9 cellular contexts compared by ENCODE assay signal in the genomic region with DNA sequence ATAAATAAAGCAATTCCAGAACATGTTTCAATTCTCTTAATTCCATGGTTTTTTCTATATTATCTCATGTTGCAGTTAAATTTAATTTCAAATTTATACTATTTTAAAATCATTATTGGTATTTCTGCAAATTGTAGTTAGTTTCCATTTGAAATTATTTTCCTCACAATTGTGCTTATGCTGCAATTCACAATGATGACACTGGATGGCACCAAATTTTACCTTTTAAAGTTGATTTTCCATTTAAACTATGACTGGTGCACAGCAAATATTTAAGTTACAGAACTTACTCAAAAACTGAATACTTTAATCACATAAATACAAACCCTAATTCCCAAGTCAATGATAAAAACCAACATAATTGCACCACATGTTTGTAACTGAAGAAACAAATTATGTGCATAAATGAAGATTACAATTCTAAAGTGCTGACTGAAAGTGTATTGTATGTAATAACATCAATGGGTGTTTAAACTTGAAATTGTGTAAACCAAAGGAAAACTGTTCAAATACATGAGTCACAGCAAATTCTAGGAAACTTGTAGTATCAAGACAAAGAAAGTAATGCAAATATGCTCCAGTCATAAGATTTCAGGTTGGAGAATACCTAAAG.
DNase-seq lines count a peak whose midpoint lies in the region; ATAC-seq, FAIRE-seq and TF ChIP-seq lines count a peak whose summit lies in the region.
"Had no signal": no experiment of that assay in that cellular context is flagged by ENCODE, and none has a peak within 500 bp of the region (broad histone marks: within the 10 kb centered on the region; RNA-seq: fewer than 3 reads in every experiment).

No MANE protein-coding gene starts in this region.

- TF ChIP-seq CTCF in bronchial epithelial cell (IDR thresholded peaks at IDR 0.05; ENCODE audit: insufficient read depth, low read length, severe bottlenecking) (peak; percentile 27), nephron progenitor cell (IDR thresholded peaks at IDR 0.05) (peak; percentile 72)

- H3K36me3 Mint-ChIP-seq in nephron progenitor cell (ENCODE audit: low read depth), result no peaks in the 10 kb centered on the region
- H3K36me3 Mint-ChIP-seq: activated naive CD4-positive, alpha-beta T cell treated with anti-CD3 and anti-CD28 coated beads, Interleukin-2, amount 50 U/mL, for 24 hours had no signal

- DNase-seq in NCI-H748 (lab: John Stamatoyannopoulos, UW; ENCODE audit: unreplicated experiment) (peak; percentile 38), NCI-H748 treated with DMSO at 0.1 percent for 48 hours (lab: John Stamatoyannopoulos, UW) (no peak), NAMALWA (ENCODE audit: low spot score) (peak; percentile 54), bronchial epithelial cell (ENCODE audit: low read depth) (peak; percentile 42), nephron progenitor cell (no peak), activated T-cell treated with anti-CD3 and anti-CD28 coated beads for 4 hours (no peak)
- DNase-seq in activated CD4-positive, CD25-positive, alpha-beta regulatory T cell (lab: John Stamatoyannopoulos, UW), result no peak

- no peak overlapping the region for H3K4me3 Mint-ChIP-seq in nephron progenitor cell
- H3K4me3 Mint-ChIP-seq: activated naive CD4-positive, alpha-beta T cell treated with anti-CD3 and anti-CD28 coated beads, Interleukin-2, amount 50 U/mL, for 24 hours had no signal

- no peak overlapping the region for H3K4me3 ChIP-seq in bronchial epithelial cell (ENCODE audit: low read depth, low read length)

- FAIRE-seq in bronchial epithelial cell (lab: Jason Lieb, UNC), result no peak

- H3K36me3 ChIP-seq in bronchial epithelial cell (ENCODE audit: control insufficient read depth, insufficient read depth, low read length), result no peaks in the 10 kb centered on the region

- no peaks in the 10 kb centered on the region for H3K4me1 Mint-ChIP-seq in nephron progenitor cell
- H3K4me1 Mint-ChIP-seq: activated naive CD4-positive, alpha-beta T cell treated with anti-CD3 and anti-CD28 coated beads, Interleukin-2, amount 50 U/mL, for 24 hours had no signal

- peaks cover 2% of the 10 kb centered on the region for H3K27me3 Mint-ChIP-seq in nephron progenitor cell (ENCODE audit: low read depth, poor library complexity)
- H3K27me3 Mint-ChIP-seq: activated naive CD4-positive, alpha-beta T cell treated with anti-CD3 and anti-CD28 coated beads, Interleukin-2, amount 50 U/mL, for 24 hours had no signal

- H3K27ac Mint-ChIP-seq in nephron progenitor cell, result no peak overlapping the region
- H3K27ac Mint-ChIP-seq: activated naive CD4-positive, alpha-beta T cell treated with anti-CD3 and anti-CD28 coated beads, Interleukin-2, amount 50 U/mL, for 24 hours had no signal

- H3K27me3 ChIP-seq in bronchial epithelial cell (ENCODE audit: control insufficient read depth, insufficient read depth, low read length), result no peaks in the 10 kb centered on the region

- ATAC-seq in HG03196 (IDR thresholded peaks at IDR 0.05; ENCODE audit: unreplicated experiment), result no peak

- H3K9me3 Mint-ChIP-seq in nephron progenitor cell, result no peaks in the 10 kb centered on the region
- H3K9me3 Mint-ChIP-seq: activated naive CD4-positive, alpha-beta T cell treated with anti-CD3 and anti-CD28 coated beads, Interleukin-2, amount 50 U/mL, for 24 hours had no signal

Comparison
In these comparisons a context has a peak if more than half of its experiments do, and no peak if none do; other contexts are left out.
1. DNase-seq: peak in NCI-H748 (single experiment), NAMALWA (single experiment) and bronchial epithelial cell (single experiment); none in NCI-H748 treated with DMSO at 0.1 percent for 48 hours (single experiment), nephron progenitor cell (single experiment), activated CD4-positive, CD25-positive, alpha-beta regulatory T cell (0 of 4) and activated T-cell treated with anti-CD3 and anti-CD28 coated beads for 4 hours (single experiment).